In genomic region chr19:42380155-42380554, GRCh38 we compare ENCODE assay signal across 2 cellular contexts.
TF ChIP-seq lines count a peak whose summit lies in the region.

No MANE protein-coding gene starts in this region.

TF ChIP-seq in HepG2, 621 proteins besides CTCF, POLR2A, EP300 and RAD21:
- TF ChIP-seq HOXA3 (CRISPR knock-in tag; IDR thresholded peaks at IDR 0.05) (no peak), GLMP (CRISPR knock-in tag; IDR thresholded peaks at IDR 0.05; ENCODE audit: borderline replicate concordance) (no peak), ZNF512B (CRISPR knock-in tag; IDR thresholded peaks at IDR 0.05; ENCODE audit: borderline replicate concordance) (no peak), ETV5 (CRISPR knock-in tag; IDR thresholded peaks at IDR 0.05; ENCODE audit: borderline replicate concordance) (no peak), ZNF503 (CRISPR knock-in tag; IDR thresholded peaks at IDR 0.05) (no peak), NKX3-1 (CRISPR knock-in tag; IDR thresholded peaks at IDR 0.05) (no peak), ZNF607 (CRISPR knock-in tag; IDR thresholded peaks at IDR 0.05; ENCODE audit: borderline replicate concordance) (no peak), THAP8 (CRISPR knock-in tag; IDR thresholded peaks at IDR 0.05; ENCODE audit: borderline replicate concordance) (no peak)

TF ChIP-seq in H1, 55 proteins besides CTCF, POLR2A, EP300 and RAD21:
- no peak for TF ChIP-seq MAFK (IDR thresholded peaks at IDR 0.05; ENCODE audit: low read depth, low read length)
- TF ChIP-seq RXRA (IDR thresholded peaks at IDR 0.05; ENCODE audit: insufficient read depth, low read depth, low read length) = no peak
- TF ChIP-seq TBP (IDR thresholded peaks at IDR 0.05; ENCODE audit: low read depth, low read length) = no peak
- TF ChIP-seq SP4 (IDR thresholded peaks at IDR 0.05; ENCODE audit: low read length) = no peak
- TF ChIP-seq BRCA1 (IDR thresholded peaks at IDR 0.05; ENCODE audit: low read depth, low read length) = no peak
